8 cellular contexts compared by ENCODE assay signal in genomic region chr14:52314521-52315354, GRCh38. TPM values are rescaled to one million over a fixed set of nuclear protein-coding genes. Genes with fewer than 3 reads are reported as not detected.
DNase-seq lines count a peak whose midpoint lies in the region; ATAC-seq and TF ChIP-seq lines count a peak whose summit lies in the region.

No MANE protein-coding gene starts in this region.

- peaks cover 78% of the 10 kb centered on the region for H3K27me3 ChIP-seq in neural progenitor cell

- H3F3A ChIP-seq in neural progenitor cell (ENCODE audit: low read depth), result peaks cover 7% of the 10 kb centered on the region

- peaks cover 15% of the 10 kb centered on the region for H3K4me1 Mint-ChIP-seq in neural progenitor cell

- no peak overlapping the region for H3K9ac ChIP-seq in neural progenitor cell

- H3K4me3 Mint-ChIP-seq in neural progenitor cell, result peak overlapping the region; percentile 91

- H3K27ac Mint-ChIP-seq in neural progenitor cell, result no peak overlapping the region

- no peaks in the 10 kb centered on the region for H3K79me2 ChIP-seq in neural progenitor cell (ENCODE audit: low read depth)

- no peak overlapping the region for H3K27ac ChIP-seq in neural progenitor cell
- H3K27ac ChIP-seq in urinary bladder (ENCODE audit: low read depth), result peak overlapping the region; percentile 15

- DNase-seq in LHCN-M2 (ENCODE audit: low read depth) (peak; percentile 38), activated T-cell treated with anti-CD3 and anti-CD28 coated beads for 48 hours (ENCODE audit: low read depth) (peak; percentile 40), fibroblast of mammary gland (ENCODE audit: low read depth) (no peak), neural progenitor cell (ENCODE audit: low spot score) (peak; percentile 36), UCSD-AML1 (lab: John Stamatoyannopoulos, UW; ENCODE audit: unreplicated experiment) (no peak)

- peak overlapping the region; percentile 93 for H3K4me2 ChIP-seq in neural progenitor cell

- 5% methylated on average over 67 of the region's 67 CpGs for WGBS in urinary bladder

- H3K27me3 Mint-ChIP-seq in neural progenitor cell (ENCODE audit: insufficient read depth, low read depth), result peaks cover 50% of the 10 kb centered on the region

- H3K36me3 ChIP-seq in neural progenitor cell (no peaks in the 10 kb centered on the region), urinary bladder (ENCODE audit: insufficient read depth) (no peaks in the 10 kb centered on the region)

- peaks cover 24% of the 10 kb centered on the region for H4K20me1 ChIP-seq in neural progenitor cell (ENCODE audit: low read depth)

- peak; percentile 37 for ATAC-seq in GM19324 (IDR thresholded peaks at IDR 0.05; ENCODE audit: low FRiP score, unreplicated experiment)
- ATAC-seq in GM21737 (IDR thresholded peaks at IDR 0.05; ENCODE audit: unreplicated experiment), result no peak

- H3K4me3 ChIP-seq in fibroblast of mammary gland (ENCODE audit: control insufficient read depth, low read depth, low read length) (peak overlapping the region; percentile 92), neural progenitor cell (peak overlapping the region; percentile 52), urinary bladder (ENCODE audit: low read depth, low read length) (peak overlapping the region; percentile 55)

- TF ChIP-seq CTCF in fibroblast of mammary gland (conservative IDR thresholded peaks at IDR 0.05; ENCODE audit: control insufficient read depth, insufficient read depth, low read depth, low read length), result no peak
- TF ChIP-seq CTCF in neural progenitor cell (IDR thresholded peaks at IDR 0.05), result no peak

- peak overlapping the region; percentile 82 for H2AFZ ChIP-seq in neural progenitor cell (replicated peaks)

- H3K4me1 ChIP-seq in neural progenitor cell, result peaks cover 11% of the 10 kb centered on the region
- no peaks in the 10 kb centered on the region for H3K4me1 ChIP-seq in urinary bladder (ENCODE audit: insufficient read depth)

- no peaks in the 10 kb centered on the region for H3K9me3 ChIP-seq in neural progenitor cell (ENCODE audit: low read depth)

- H3K9me3 Mint-ChIP-seq in neural progenitor cell, result peaks cover 5% of the 10 kb centered on the region

- no peaks in the 10 kb centered on the region for H3K36me3 Mint-ChIP-seq in neural progenitor cell

RNA-seq across cellular contexts. Expression of gene PTGER2, which starts 0.6 kb away (rescaled TPM):
- total RNA-seq in LHCN-M2 (2014; rRNA removed) (35.8 and 37.8 TPM in 2 replicates), neural progenitor cell (ENCODE audit: low replicate concordance) (not detected in 2 replicates), urinary bladder (4.8 TPM)
- polyA plus RNA-seq in LHCN-M2 (2012), result 4.3 TPM
- 6.1 TPM for polyA plus RNA-seq in urinary bladder

RNA-seq across cellular contexts. Expression of gene PTGDR, which starts 47.2 kb away (rescaled TPM):
- not detected in 2 replicates for total RNA-seq in LHCN-M2 (2014; rRNA removed)
- polyA plus RNA-seq in LHCN-M2 (2012), result not detected
- total RNA-seq in neural progenitor cell (ENCODE audit: low replicate concordance), result 0.58 and 0.71 TPM in 2 replicates
- total RNA-seq in urinary bladder, result 0.58 TPM
- polyA plus RNA-seq in urinary bladder, result 0.44 TPM

Comparison
In these comparisons a context has a peak if more than half of its experiments do, and no peak if none do; other contexts are left out.
1. DNase-seq: peak in LHCN-M2 (single experiment), activated T-cell treated with anti-CD3 and anti-CD28 coated beads for 48 hours (single experiment) and neural progenitor cell (single experiment); none in fibroblast of mammary gland (single experiment) and UCSD-AML1 (single experiment).
2. Peak in every context shown above with its lines, with median percentiles within 50 percentile points of each other: H3K4me3 ChIP-seq.